8 cellular contexts compared by ENCODE assay signal in the genomic region with DNA sequence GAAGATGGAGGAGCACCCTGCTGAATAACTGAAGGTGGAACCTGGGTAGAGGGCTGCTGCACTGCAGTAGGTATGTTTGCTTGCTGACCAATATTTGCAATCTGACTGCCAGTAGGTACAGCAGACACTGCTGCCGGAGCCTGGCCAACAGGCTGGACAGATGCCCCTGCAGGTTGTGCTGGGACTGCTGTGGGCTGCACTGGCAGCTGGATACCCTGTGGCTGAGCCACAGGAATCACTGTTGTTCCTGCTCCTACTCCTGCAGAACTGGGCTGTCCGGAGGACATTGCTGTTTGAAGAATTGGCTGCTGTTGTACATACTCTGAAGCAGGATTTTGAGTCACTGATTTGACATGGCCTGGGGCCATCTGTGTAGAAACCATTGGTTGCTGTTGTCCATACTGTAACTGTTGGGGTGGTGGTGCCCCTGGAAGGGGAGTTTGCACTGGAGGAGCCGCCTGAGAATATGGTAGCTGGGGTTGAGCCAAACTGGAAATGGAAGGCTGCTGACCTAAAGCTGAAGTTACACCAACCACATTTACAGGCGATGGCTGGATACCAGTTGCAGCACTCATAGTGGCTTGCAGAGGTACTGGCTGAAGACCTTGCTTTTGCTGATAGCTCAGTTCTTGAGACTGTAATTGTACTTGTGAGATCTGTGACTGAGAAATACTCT. TPM values are rescaled to one million over a fixed set of nuclear protein-coding genes. Genes with fewer than 3 reads are reported as not detected.
A peak's percentile ranks its signal among the peaks of the same experiment; 100 is the strongest.
DNase-seq lines count a peak whose midpoint lies in the region; TF ChIP-seq lines count a peak whose summit lies in the region.

No MANE protein-coding gene starts in this region.

- H3K9me3 ChIP-seq in ascending aorta: no peaks in the 10 kb centered on the region

- intact Hi-C loops in ascending aorta (cut with DNase I): loop anchor here (10.0 kb wide), 2 partner anchors 271 to 751 kb away; no protein-coding TSS in a partner anchor

- H3K27ac ChIP-seq in ascending aorta: no peak overlapping the region

- DNase-seq in COLO668 (lab: John Stamatoyannopoulos, UW; ENCODE audit: unreplicated experiment): peak; percentile 43
- peak; percentile 53 for DNase-seq in HCEC 1CT
- DNase-seq in ascending aorta (ENCODE audit: low spot score in 2 of 2): no peak
- DNase-seq in kidney tubule cell (ENCODE audit: low spot score): peak; percentile 55
- no peak for DNase-seq in NCI-H2196 (lab: John Stamatoyannopoulos, UW; ENCODE audit: unreplicated experiment)
- no peak for DNase-seq in dedifferentiated amniotic fluid mesenchymal stem cell (ENCODE audit: extremely low spot score)
- DNase-seq in mucosa of gallbladder (ENCODE audit: low spot score): no peak
- no peak for DNase-seq in COLO829 (ENCODE audit: low spot score)

- H3K4me1 ChIP-seq in ascending aorta: peaks cover 10 to 19% of the 10 kb centered on the region in 2 donors

- H3K27me3 ChIP-seq in ascending aorta: no peaks in the 10 kb centered on the region

- no peaks in the 10 kb centered on the region for H3K36me3 ChIP-seq in ascending aorta

- peak; percentile 21 to 41 (median 39) for TF ChIP-seq CTCF in ascending aorta (IDR thresholded peaks at IDR 0.05)

- peak overlapping the region; percentile 40 to 97 for H3K4me3 ChIP-seq in ascending aorta

RNA-seq across cellular contexts. Expression of a gene that starts 2.2 kb away (rescaled TPM):
- 97.7 TPM for total RNA-seq in ascending aorta
- 185 TPM for total RNA-seq in mucosa of gallbladder

Comparison
In these comparisons a context has a peak if more than half of its experiments do, and no peak if none do; other contexts are left out.
1. DNase-seq: peak in COLO668 (single experiment), HCEC 1CT (single experiment) and kidney tubule cell (single experiment); none in ascending aorta (0 of 2), NCI-H2196 (single experiment), dedifferentiated amniotic fluid mesenchymal stem cell (single experiment), mucosa of gallbladder (single experiment) and COLO829 (single experiment).